In genomic region chr5:120327180-120327579, GRCh38 we compare ENCODE assay signal across 25 cellular contexts.
DNase-seq lines count a peak whose midpoint lies in the region; ATAC-seq, FAIRE-seq and TF ChIP-seq lines count a peak whose summit lies in the region.
"Had no signal": no experiment of that assay in that cellular context is flagged by ENCODE, and none has a peak within 500 bp of the region (broad histone marks: within the 10 kb centered on the region; RNA-seq: fewer than 3 reads in every experiment).

No MANE protein-coding gene starts in this region.

- peak; percentile 42 for DNase-seq in ELR (ENCODE audit: low read depth)
- DNase-seq in OCI-LY7 (ENCODE audit: low spot score) = no peak
- peak; percentile 6 for DNase-seq in endothelial cell of umbilical vein (ENCODE audit: low read depth, low spot score)
- DNase-seq in pancreas = no peak
- DNase-seq in body of pancreas = no peak
- DNase-seq: activated CD4-positive, alpha-beta T cell treated with anti-CD3 and anti-CD28 coated beads, Interleukin-2, amount 10 ng/mL, durations not matched to agents 24 days and 14 days; activated CD8-positive, alpha-beta memory T cell treated with anti-CD3 and anti-CD28 coated beads, Interleukin-2, amount 10 ng/mL, durations not matched to agents 7 days and 5 days; activated naive CD8-positive, alpha-beta T cell treated with anti-CD3 and anti-CD28 coated beads for 36 hours; AML-193; DND-41; H9; MG63; NCI-H1436 treated with DMSO at 0.1 percent for 48 hours; NCI-H2171; NCI-H526; nephron progenitor cell; SHP77 treated with DMSO at 0.1 percent for 48 hours; stimulated activated CD4-positive, alpha-beta T cell treated with anti-CD3 and anti-CD28 coated beads, Interleukin-4, amount 100 ng/mL, for 1 hour; stimulated activated naive CD8-positive, alpha-beta T cell treated with anti-CD3 and anti-CD28 coated beads, Interleukin-15, Interleukin-2, amounts not matched to agents 100 U/mL and 50 U/mL, for 24 hours; T-helper 1 cell; thyroid gland had no signal

- H3K36me3 ChIP-seq in OCI-LY7 (ENCODE audit: insufficient read depth, low read length) = no peaks in the 10 kb centered on the region
- no peaks in the 10 kb centered on the region for H3K36me3 ChIP-seq in endothelial cell of umbilical vein (ENCODE audit: control insufficient read depth in 2 of 2, extremely low read depth in 1 of 2, insufficient read depth in 2 of 2, low read length in 2 of 2)
- H3K36me3 ChIP-seq in pancreas = no peaks in the 10 kb centered on the region
- H3K36me3 ChIP-seq in body of pancreas (replicated peaks in 1 of 2; ENCODE audit: insufficient read depth in 1 of 2, low read depth in 2 of 2) = no peaks in the 10 kb centered on the region
- H3K36me3 ChIP-seq: breast epithelium, MG63, thyroid gland had no signal

- H3K4me1 ChIP-seq in OCI-LY7 (ENCODE audit: insufficient read depth, low read length, poor library complexity, severe bottlenecking) = no peaks in the 10 kb centered on the region
- H3K4me1 ChIP-seq in endothelial cell of umbilical vein (ENCODE audit: control insufficient read depth, extremely low read depth, insufficient read depth, low read length) = no peaks in the 10 kb centered on the region
- H3K4me1 ChIP-seq in pancreas = no peaks in the 10 kb centered on the region
- H3K4me1 ChIP-seq in body of pancreas = no peaks in the 10 kb centered on the region
- H3K4me1 ChIP-seq: breast epithelium, thyroid gland had no signal

- no peaks in the 10 kb centered on the region for H3K27me3 ChIP-seq in endothelial cell of umbilical vein (ENCODE audit: control insufficient read depth in 2 of 2, insufficient read depth in 2 of 2, low read length in 2 of 2)
- no peaks in the 10 kb centered on the region for H3K27me3 ChIP-seq in pancreas
- no peaks in the 10 kb centered on the region for H3K27me3 ChIP-seq in body of pancreas
- H3K27me3 ChIP-seq: breast epithelium, MG63, thyroid gland had no signal

- ATAC-seq in pancreas = no peak
- no peak for ATAC-seq in HG02840 (IDR thresholded peaks at IDR 0.05; ENCODE audit: low FRiP score, unreplicated experiment)
- ATAC-seq in body of pancreas = no peak
- ATAC-seq in GM18502 (IDR thresholded peaks at IDR 0.05; ENCODE audit: poor library complexity, unreplicated experiment) = no peak
- ATAC-seq: activated CD8-positive, alpha-beta memory T cell treated with anti-CD3 and anti-CD28 coated beads, Interleukin-2, amount 10 ng/mL, durations not matched to agents 7 days and 5 days; left lobe of liver; stimulated activated naive CD8-positive, alpha-beta T cell treated with anti-CD3 and anti-CD28 coated beads, Interleukin-15, Interleukin-2, amounts not matched to agents 100 U/mL and 50 U/mL, for 24 hours had no signal

- no peaks in the 10 kb centered on the region for H3K79me2 ChIP-seq in OCI-LY7 (ENCODE audit: insufficient read depth, low read depth, low read length)
- no peaks in the 10 kb centered on the region for H3K79me2 ChIP-seq in endothelial cell of umbilical vein (ENCODE audit: control insufficient read depth, insufficient read depth, low read length)

- H3K9me3 ChIP-seq in OCI-LY7 (ENCODE audit: low read length) (no peaks in the 10 kb centered on the region), endothelial cell of umbilical vein (replicated peaks; ENCODE audit: control insufficient read depth, insufficient read depth, low read length) (no peaks in the 10 kb centered on the region), pancreas (peaks cover 0 to 2% (median 0%) of the 10 kb centered on the region in 4 donors), body of pancreas (no peaks in the 10 kb centered on the region)
- H3K9me3 ChIP-seq: breast epithelium, thyroid gland had no signal

- H3K27ac ChIP-seq in OCI-LY7 (ENCODE audit: low read depth, low read length, poor library complexity, severe bottlenecking) (no peak overlapping the region), endothelial cell of umbilical vein (ENCODE audit: insufficient read depth, low read depth, low read length) (no peak overlapping the region), pancreas (no peak overlapping the region), body of pancreas (no peak overlapping the region)
- H3K27ac ChIP-seq: breast epithelium, thyroid gland had no signal

- intact Hi-C loops in OCI-LY7 (cut with micrococcal nuclease; ENCODE audit: unreplicated experiment) = no loop called here
- intact Hi-C loops in endothelial cell of umbilical vein (cut with micrococcal nuclease) = loop anchor here (5.0 kb wide), 1 partner anchor 120 kb away; no protein-coding TSS in a partner anchor
- intact Hi-C loops in pancreas (cut with DNase I) = no loop called here
- intact Hi-C loops in body of pancreas (cut with DNase I) = no loop called here

- TF ChIP-seq CTCF in OCI-LY7 (conservative IDR thresholded peaks at IDR 0.05; ENCODE audit: low read length) = 0 out of 2 replicates have a peak, but pooled peaks have one; percentile 15
- no peak for TF ChIP-seq CTCF in endothelial cell of umbilical vein (IDR thresholded peaks at IDR 0.05; ENCODE audit: extremely low read depth in 1 of 2, insufficient read depth in 1 of 2, low read depth in 1 of 2, low read length in 2 of 2)
- no peak for TF ChIP-seq CTCF in pancreas (IDR thresholded peaks at IDR 0.05)
- no peak for TF ChIP-seq CTCF in body of pancreas (IDR thresholded peaks at IDR 0.05)

- dilution Hi-C loops in endothelial cell of umbilical vein (cut with MboI; ENCODE audit: extremely low pct_ligation_motif_present, low sequenced_read_pairs) = no loop called here

- no TSS peak for BruUV-seq in OCI-LY7 (replicated peaks; lab: Mats Ljungman, UMichigan)
- BruUV-seq in endothelial cell of umbilical vein (replicated peaks; lab: Mats Ljungman, UMichigan) = no TSS peak

- H3K9ac ChIP-seq in endothelial cell of umbilical vein (replicated peaks; ENCODE audit: extremely low read depth, insufficient read depth, low read length) = no peak overlapping the region

- H3K4me3 ChIP-seq in OCI-LY7 (ENCODE audit: low read depth, low read length, poor library complexity, severe bottlenecking) (no peak overlapping the region), endothelial cell of umbilical vein (replicated peaks in 1 of 3; ENCODE audit: insufficient read depth in 1 of 3, low read depth in 1 of 3, low read length in 3 of 3) (no peak overlapping the region), pancreas (no peak overlapping the region), body of pancreas (no peak overlapping the region)
- H3K4me3 ChIP-seq: breast epithelium, MG63, thyroid gland had no signal

- H2AFZ ChIP-seq in OCI-LY7 (ENCODE audit: low read length) (no peak overlapping the region), endothelial cell of umbilical vein (ENCODE audit: low read depth, low read length) (no peak overlapping the region)

- no peaks in the 10 kb centered on the region for H3K9me2 ChIP-seq in OCI-LY7 (ENCODE audit: insufficient read depth, low read length)

- CTCF ChIA-PET in OCI-LY7 (lab: Charles Lee; ENCODE audit: unreplicated experiment) = no interaction called here
- CTCF ChIA-PET in endothelial cell of umbilical vein (lab: Charles Lee) = interaction anchor here (1.0 to 1.1 kb wide), 2 partner anchors 9 to 118 kb away, joined by 3 read pairs; no protein-coding TSS in a partner anchor

- POLR2A ChIA-PET in OCI-LY7 (lab: Charles Lee) = interaction anchor here (1.7 kb wide), 1 partner anchor 9 kb away, joined by 3 read pairs; no protein-coding TSS in a partner anchor
- POLR2A ChIA-PET in endothelial cell of umbilical vein (lab: Charles Lee) = no interaction called here

- no peaks in the 10 kb centered on the region for H3K9me1 ChIP-seq in endothelial cell of umbilical vein (replicated peaks; ENCODE audit: control insufficient read depth, extremely low read depth, insufficient read depth, low read length)

- H4K20me1 ChIP-seq in OCI-LY7 (ENCODE audit: insufficient read depth, low read length) (no peaks in the 10 kb centered on the region), endothelial cell of umbilical vein (replicated peaks; ENCODE audit: control insufficient read depth, extremely low read depth, insufficient read depth, low read length) (no peaks in the 10 kb centered on the region)

- H3K4me2 ChIP-seq in OCI-LY7 (ENCODE audit: low read length) (no peak overlapping the region), endothelial cell of umbilical vein (ENCODE audit: insufficient read depth, low read length) (no peak overlapping the region)

- WGBS in pancreas, 2 donors = 35 to 49% methylated on average over 2 of the region's 2 CpGs
- 30 to 38% methylated on average over 2 of the region's 2 CpGs for WGBS in body of pancreas, 2 donors

- FAIRE-seq in endothelial cell of umbilical vein (lab: Jason Lieb, UNC) (no peak), pancreas (lab: Jason Lieb, UNC) (peak; percentile 23)

- TF ChIP-seq POLR2A in endothelial cell of umbilical vein (IDR thresholded peaks at IDR 0.05; ENCODE audit: low read depth, low read length) (no peak), body of pancreas (IDR thresholded peaks at IDR 0.05) (no peak)

TF ChIP-seq in endothelial cell of umbilical vein, 7 proteins besides CTCF, POLR2A, EP300 and RAD21:
- TF ChIP-seq MAX (IDR thresholded peaks at IDR 0.05; ENCODE audit: insufficient read depth, insufficient read length) (no peak), MYC (IDR thresholded peaks at IDR 0.05; ENCODE audit: low read depth, low read length) (no peak), EZH2 (IDR thresholded peaks at IDR 0.05; ENCODE audit: borderline replicate concordance, low read depth, low read length, severe bottlenecking) (no peak), JUN (IDR thresholded peaks at IDR 0.05; ENCODE audit: borderline replicate concordance, insufficient read depth, insufficient read length, low read depth) (no peak), POLR2AphosphoS5 (IDR thresholded peaks at IDR 0.05; ENCODE audit: insufficient read depth, low read depth, low read length) (no peak), GATA2 (IDR thresholded peaks at IDR 0.05; ENCODE audit: insufficient read depth, insufficient read length, low read depth, low read length) (no peak), FOS (IDR thresholded peaks at IDR 0.05; ENCODE audit: borderline replicate concordance, insufficient read depth, low read length) (no peak)

Comparison
In these comparisons a context has a peak if more than half of its experiments do, and no peak if none do; other contexts are left out.
1. DNase-seq: peak in ELR (single experiment) and endothelial cell of umbilical vein (single experiment); none in OCI-LY7 (single experiment), pancreas (0 of 6) and body of pancreas (0 of 4).